7 cellular contexts compared by ENCODE assay signal in the genomic region with DNA sequence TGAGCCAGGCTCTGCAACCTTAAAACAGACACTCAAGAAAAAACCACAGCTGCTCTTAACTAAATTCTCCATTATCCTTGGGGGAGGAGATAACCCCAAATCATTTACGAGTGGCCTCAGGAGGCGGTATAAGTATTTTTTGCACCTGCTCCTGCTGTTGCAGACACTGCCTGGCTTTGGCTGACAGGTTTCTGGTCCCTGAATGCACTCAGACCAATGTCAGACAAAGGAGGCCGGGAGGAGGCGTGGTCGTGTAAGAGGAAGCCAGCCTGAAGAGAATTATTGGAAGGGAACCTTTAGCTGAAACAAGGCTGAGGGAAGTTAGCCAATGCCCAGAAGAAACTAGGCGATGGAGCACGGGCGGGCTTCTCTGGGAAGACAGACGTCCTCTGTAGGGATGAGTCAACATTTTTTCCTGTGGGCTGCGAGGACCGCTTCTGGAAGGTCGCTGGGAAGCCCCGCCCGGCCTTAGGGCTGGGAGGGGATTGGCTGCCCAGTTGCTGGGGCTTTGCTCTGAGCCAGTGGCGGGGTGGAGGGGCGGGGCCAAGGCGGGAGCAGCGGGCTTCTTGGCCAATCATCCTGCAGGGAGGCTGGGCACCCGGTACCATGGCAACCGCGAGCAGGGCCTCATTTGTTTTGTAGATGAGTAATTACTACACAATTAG.
A peak's percentile ranks its signal among the peaks of the same experiment; 100 is the strongest.
DNase-seq lines count a peak whose midpoint lies in the region; ATAC-seq and TF ChIP-seq lines count a peak whose summit lies in the region.

No MANE protein-coding gene starts in this region.

- intact Hi-C loops in sciatic nerve (cut with DNase I): no loop called here

- peak; percentile 70 for ATAC-seq in GM18870 (IDR thresholded peaks at IDR 0.05; ENCODE audit: unreplicated experiment)
- peak; percentile 99 for ATAC-seq in sciatic nerve
- ATAC-seq in HG03565 (IDR thresholded peaks at IDR 0.05; ENCODE audit: unreplicated experiment): no peak

- no peak for TF ChIP-seq CTCF in choroid plexus epithelial cell (conservative IDR thresholded peaks at IDR 0.05; ENCODE audit: low read depth, low read length)

- peak overlapping the region; percentile 34 for H3K4me3 ChIP-seq in choroid plexus epithelial cell (ENCODE audit: low read depth, low read length)

- DNase-seq in NCI-H128 (lab: John Stamatoyannopoulos, UW; ENCODE audit: unreplicated experiment) (peak; percentile 91), T-helper 1 cell (peak in 4 of 5 donors; percentile 8 to 19 (median 12)), choroid plexus epithelial cell (ENCODE audit: low read depth) (peak; percentile 98), iPS-NIHi11 (ENCODE audit: low spot score) (peak; percentile 97), sciatic nerve (ENCODE audit: low spot score) (peak; percentile 97)

Comparison
In these comparisons a context has a peak if more than half of its experiments do, and no peak if none do; other contexts are left out.
1. DNase-seq: peak in every context shown above with its lines; median percentile 98 in choroid plexus epithelial cell; 97 in iPS-NIHi11; 97 in sciatic nerve; 91 in NCI-H128; 12 in T-helper 1 cell.